ENCODE assay signal across 15 cellular contexts in the genomic region with DNA sequence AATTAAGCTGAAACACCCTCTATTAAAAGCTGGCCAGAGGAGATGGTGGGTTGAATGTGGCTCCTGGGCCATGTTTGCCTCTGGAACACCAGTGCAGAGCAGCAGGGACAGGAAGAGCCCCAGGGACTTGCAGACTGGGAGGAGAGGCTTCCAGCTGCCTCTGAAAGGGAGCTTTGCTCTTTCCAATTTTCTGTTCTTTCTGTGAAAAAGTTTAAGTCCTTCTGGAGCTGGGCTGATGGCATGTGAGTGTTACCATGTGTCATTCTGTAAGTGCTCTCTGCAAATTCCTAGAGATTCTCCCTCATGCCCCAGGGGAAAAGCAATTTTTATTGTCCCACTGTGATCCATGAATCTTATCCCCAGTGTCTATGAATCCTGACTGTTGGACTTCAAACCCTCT.
"Had no signal": no experiment of that assay in that cellular context is flagged by ENCODE, and none has a peak within 500 bp of the region (broad histone marks: within the 10 kb centered on the region; RNA-seq: fewer than 3 reads in every experiment).

No MANE protein-coding gene starts in this region.

- H3K9me3 Mint-ChIP-seq: activated T-cell treated with anti-CD3 and anti-CD28 coated beads, Interleukin-2, amount 50 U/mL, for 72 hours; central memory CD8-positive, alpha-beta T cell; natural killer cell had no signal

- H3K4me3 ChIP-seq: colonic mucosa, lower lobe of right lung had no signal

- FAIRE-seq: endometrium had no signal

- H3K4me3 Mint-ChIP-seq: activated T-cell treated with anti-CD3 and anti-CD28 coated beads, Interleukin-2, amount 50 U/mL, for 72 hours; stimulated activated naive B cell treated with anti-CD40 and anti-IgM and Interleukin-4, amounts not matched to agents 10 μg/mL and 1 μg/mL and 100 μg/mL, for 72 hours had no signal

- ATAC-seq: activated CD4-positive, CD25-positive, alpha-beta regulatory T cell treated with anti-CD3 and anti-CD28 coated beads, Interleukin-2, amount 50 U/mL, for 24 hours; activated T-cell treated with anti-CD3 and anti-CD28 coated beads, Interleukin-2, amount 50 U/mL, for 72 hours; left colon; lower lobe of right lung; natural killer cell; stimulated activated naive B cell treated with anti-CD40 and anti-IgM and Interleukin-4, amounts not matched to agents 10 μg/mL and 1 μg/mL and 100 μg/mL, for 72 hours had no signal

- H3K9me3 ChIP-seq: colonic mucosa, lower lobe of right lung had no signal

- DNase-seq: activated CD4-positive, alpha-beta T cell treated with anti-CD3 and anti-CD28 coated beads, Interleukin-2, amount 50 U/mL, for 1 hour; activated effector memory CD4-positive, alpha-beta T cell treated with anti-CD3 and anti-CD28 coated beads, Interleukin-2, amount 50 U/mL, for 16 hours; activated naive CD4-positive, alpha-beta T cell treated with anti-CD3 and anti-CD28 coated beads, Interleukin-2, amount 50 U/mL, for 16 hours; activated T-cell treated with anti-CD3 and anti-CD28 coated beads, Interleukin-2, amount 50 U/mL, for 72 hours; aorta; colonic mucosa; left colon; lower lobe of right lung; natural killer cell; nucleus accumbens; posterior cingulate gyrus; stimulated activated naive B cell treated with anti-CD40 and anti-IgM and Interleukin-4, amounts not matched to agents 10 μg/mL and 1 μg/mL and 100 μg/mL, for 72 hours had no signal

- H3K36me3 Mint-ChIP-seq: natural killer cell; stimulated activated naive B cell treated with anti-CD40 and anti-IgM and Interleukin-4, amounts not matched to agents 10 μg/mL and 1 μg/mL and 100 μg/mL, for 72 hours had no signal

- H3K27ac Mint-ChIP-seq: activated T-cell treated with anti-CD3 and anti-CD28 coated beads, Interleukin-2, amount 50 U/mL, for 72 hours; natural killer cell; stimulated activated naive B cell treated with anti-CD40 and anti-IgM and Interleukin-4, amounts not matched to agents 10 μg/mL and 1 μg/mL and 100 μg/mL, for 72 hours had no signal

- H3K36me3 ChIP-seq: colonic mucosa, lower lobe of right lung had no signal

- H3K27ac ChIP-seq: colonic mucosa, lower lobe of right lung had no signal
